Comparison of ENCODE assay signal across 1 cellular context in the genomic region with DNA sequence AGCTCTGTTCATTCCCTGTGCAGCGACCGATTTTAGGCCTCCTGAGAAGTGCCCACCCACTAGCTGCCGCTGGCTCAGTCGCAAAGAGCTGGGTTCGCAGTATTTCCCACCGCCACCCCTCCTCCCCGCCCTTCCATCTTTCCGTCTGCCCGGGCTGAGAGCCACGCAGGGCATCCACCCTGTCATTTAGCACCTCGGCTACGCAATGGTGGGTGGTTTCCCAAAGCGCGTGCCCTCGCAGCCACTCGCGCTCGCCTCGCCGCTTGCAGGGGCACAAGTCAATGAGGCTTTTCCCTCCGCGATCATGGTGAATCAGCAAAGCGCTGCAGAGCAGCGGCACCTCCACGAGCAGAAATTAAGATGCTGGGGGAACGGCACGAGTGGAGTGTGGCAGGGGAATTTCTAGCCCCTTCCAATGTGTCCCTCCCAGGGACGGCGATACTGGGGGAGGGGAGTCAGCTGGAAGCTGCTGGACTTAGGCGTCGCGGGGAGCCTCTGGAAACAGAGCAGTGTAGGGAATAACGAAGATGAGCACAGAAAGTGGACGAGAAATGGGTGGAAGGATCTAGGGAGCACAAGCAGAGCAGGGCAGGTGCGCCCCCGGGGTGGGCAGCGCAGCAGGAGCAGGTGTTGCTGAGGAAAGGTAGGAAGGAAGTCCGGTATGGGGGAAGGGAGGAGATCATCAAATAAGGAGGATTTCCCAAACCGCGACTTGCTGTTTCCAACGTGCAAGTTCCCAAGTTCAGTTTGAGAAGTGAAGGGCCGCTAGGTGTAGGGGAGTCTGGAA.
TF ChIP-seq lines count a peak whose summit lies in the region.

No MANE protein-coding gene starts in this region.

TF ChIP-seq in H1, 55 proteins besides CTCF, POLR2A, EP300 and RAD21:
- TF ChIP-seq TAF1 (IDR thresholded peaks at IDR 0.05; ENCODE audit: low read depth, low read length) (no peak), POLR2AphosphoS5 (IDR thresholded peaks at IDR 0.05; ENCODE audit: low read depth, low read length) (no peak), TAF7 (optimal IDR thresholded peaks at IDR 0.05; ENCODE audit: borderline replicate concordance, low read depth, low read length) (no peak), BCL11A (IDR thresholded peaks at IDR 0.05; ENCODE audit: low read depth in 2 of 2, low read length in 2 of 2) (no peak), SUZ12 (IDR thresholded peaks at IDR 0.05; ENCODE audit: low read length) (no peak), CHD2 (IDR thresholded peaks at IDR 0.05; ENCODE audit: low read length) (no peak), ASH2L (IDR thresholded peaks at IDR 0.05; ENCODE audit: low read length) (peak; percentile 42), RNF2 (IDR thresholded peaks at IDR 0.05; ENCODE audit: borderline replicate concordance, low read depth, low read length, missing control alignments, poor library complexity, severe bottlenecking) (peak; percentile 34), TEAD4 (IDR thresholded peaks at IDR 0.05; ENCODE audit: low read depth, low read length) (no peak), GABPA (IDR thresholded peaks at IDR 0.05; ENCODE audit: borderline replicate concordance, insufficient read depth, low read length) (no peak), SP1 (IDR thresholded peaks at IDR 0.05; ENCODE audit: low read depth, low read length) (no peak), CTBP2 (IDR thresholded peaks at IDR 0.05; ENCODE audit: borderline replicate concordance, insufficient read depth, insufficient read length, low read length) (no peak), SP2 (IDR thresholded peaks at IDR 0.05; ENCODE audit: low read length) (no peak), TCF12 (IDR thresholded peaks at IDR 0.05; ENCODE audit: low read depth, low read length) (no peak), SP4 (IDR thresholded peaks at IDR 0.05; ENCODE audit: low read length) (no peak), BRCA1 (IDR thresholded peaks at IDR 0.05; ENCODE audit: low read depth, low read length) (no peak), HDAC6 (IDR thresholded peaks at IDR 0.05; ENCODE audit: low read depth, low read length) (no peak), ZNF274 (IDR thresholded peaks at IDR 0.05; ENCODE audit: borderline replicate concordance, extremely low read depth, low read length) (no peak), POU5F1 (IDR thresholded peaks at IDR 0.05; ENCODE audit: low read depth, low read length) (no peak), KDM4A (IDR thresholded peaks at IDR 0.05; ENCODE audit: low read depth, low read length, severe bottlenecking) (peak; percentile 37), KDM5A (IDR thresholded peaks at IDR 0.05; ENCODE audit: low read length) (no peak), SAP30 (IDR thresholded peaks at IDR 0.05; ENCODE audit: insufficient read depth, insufficient replicate concordance, low read length) (no peak), EGR1 (IDR thresholded peaks at IDR 0.05; ENCODE audit: borderline replicate concordance, low read depth, low read length) (0 out of 2 replicates have a peak, but pooled peaks have one; percentile 34), CHD1 (IDR thresholded peaks at IDR 0.05; ENCODE audit: low read depth, low read length) (no peak)
- TF ChIP-seq, protein P1, sequence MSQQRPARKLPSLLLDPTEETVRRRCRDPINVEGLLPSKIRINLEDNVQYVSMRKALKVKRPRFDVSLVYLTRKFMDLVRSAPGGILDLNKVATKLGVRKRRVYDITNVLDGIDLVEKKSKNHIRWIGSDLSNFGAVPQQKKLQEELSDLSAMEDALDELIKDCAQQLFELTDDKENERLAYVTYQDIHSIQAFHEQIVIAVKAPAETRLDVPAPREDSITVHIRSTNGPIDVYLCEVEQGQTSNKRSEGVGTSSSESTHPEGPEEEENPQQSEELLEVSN (IDR thresholded peaks at IDR 0.05) = peak; percentile 30; the same call in 1 of the 2 replicates
- TF ChIP-seq, protein P2, sequence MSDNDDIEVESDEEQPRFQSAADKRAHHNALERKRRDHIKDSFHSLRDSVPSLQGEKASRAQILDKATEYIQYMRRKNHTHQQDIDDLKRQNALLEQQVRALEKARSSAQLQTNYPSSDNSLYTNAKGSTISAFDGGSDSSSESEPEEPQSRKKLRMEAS (IDR thresholded peaks at IDR 0.05) = peak; percentile 43; the same call in 1 of the 2 replicates
